28 cellular contexts compared by ENCODE assay signal in genomic region chrX:142250502-142250901, GRCh38. TPM values are rescaled to one million over a fixed set of nuclear protein-coding genes. Genes with fewer than 3 reads are reported as not detected.
DNase-seq lines count a peak whose midpoint lies in the region; ATAC-seq, FAIRE-seq and TF ChIP-seq lines count a peak whose summit lies in the region.
"Had no signal": no experiment of that assay in that cellular context is flagged by ENCODE, and none has a peak within 500 bp of the region (broad histone marks: within the 10 kb centered on the region; RNA-seq: fewer than 3 reads in every experiment).

No MANE protein-coding gene starts in this region.

- no peak overlapping the region for H2BK5ac ChIP-seq in neuronal stem cell (ENCODE audit: low read length)

- H3K36me3 ChIP-seq in astrocyte (ENCODE audit: insufficient read depth, low read length) = no peaks in the 10 kb centered on the region
- no peaks in the 10 kb centered on the region for H3K36me3 ChIP-seq in esophagus squamous epithelium
- no peaks in the 10 kb centered on the region for H3K36me3 ChIP-seq in neuronal stem cell (replicated peaks in 1 of 2; ENCODE audit: control insufficient read depth in 2 of 2, insufficient read depth in 2 of 2, low read length in 2 of 2)
- no peaks in the 10 kb centered on the region for H3K36me3 ChIP-seq in WERI-Rb-1
- H3K36me3 ChIP-seq: MG63 had no signal

- no peak overlapping the region for H2AK5ac ChIP-seq in neuronal stem cell (ENCODE audit: low read depth, low read length)

- no peak for TF ChIP-seq POLR2A in esophagus squamous epithelium (IDR thresholded peaks at IDR 0.05)

- POLR2A ChIA-PET in HEK293T (lab: Yijun Ruan, JAX) = no interaction called here

- CTCF ChIA-PET in HEK293T (lab: Yijun Ruan, JAX) = no interaction called here

- H3K18ac ChIP-seq in neuronal stem cell (ENCODE audit: low read length) = peak overlapping the region; percentile 28

- TF ChIP-seq CTCF in astrocyte (IDR thresholded peaks at IDR 0.05; ENCODE audit: insufficient read depth, low read depth, low read length) (no peak), esophagus squamous epithelium (IDR thresholded peaks at IDR 0.05) (no peak), WERI-Rb-1 (IDR thresholded peaks at IDR 0.05; ENCODE audit: low read depth, low read length) (no peak), GM13977 (IDR thresholded peaks at IDR 0.05; ENCODE audit: extremely low read depth, insufficient read depth, missing control alignments) (no peak)

- H3K27me3 ChIP-seq in astrocyte (ENCODE audit: insufficient read depth, low read length) (no peaks in the 10 kb centered on the region), esophagus squamous epithelium (no peaks in the 10 kb centered on the region), neuronal stem cell (ENCODE audit: control insufficient read depth in 3 of 3, insufficient read depth in 3 of 3, low read depth in 1 of 3, low read length in 3 of 3) (no peaks in the 10 kb centered on the region), WERI-Rb-1 (ENCODE audit: insufficient read depth, low read depth, severe bottlenecking) (peaks cover 14% of the 10 kb centered on the region)
- H3K27me3 ChIP-seq: MG63 had no signal

- DNase-seq in HT-29 (ENCODE audit: low spot score) (peak; percentile 22), astrocyte (ENCODE audit: low read depth) (no peak), esophagus squamous epithelium (lab: John Stamatoyannopoulos, UW) (no peak), neuronal stem cell (ENCODE audit: low spot score) (no peak), HEK293T (ENCODE audit: extremely low spot score) (no peak), WERI-Rb-1 (no peak), GM13977 (ENCODE audit: low spot score) (no peak)
- DNase-seq: CD8-positive, alpha-beta T cell; DMS 273 treated with DMSO at 0.1 percent for 48 hours; DND-41; KBM-7; MG63; NCI-H1105 treated with DMSO at 0.1 percent for 48 hours; NCI-H146; NCI-H1930; NCI-H2107; NCI-H524; NCI-H82; NK-92 treated with Interleukin-12 subunit alpha and Interleukin-12 subunit beta, amount 100 ng/mL, for 24 hours; PC-9; SHP77 had no signal

- H3K27ac ChIP-seq in astrocyte (ENCODE audit: low read depth, low read length) (no peak overlapping the region), esophagus squamous epithelium (peak overlapping the region; percentile 64 to 79 (median 75)), neuronal stem cell (replicated peaks; ENCODE audit: low read length) (no peak overlapping the region), WERI-Rb-1 (no peak overlapping the region)
- H3K27ac ChIP-seq: C4-2B, PC-9 had no signal

- no peaks in the 10 kb centered on the region for H3K9me3 Mint-ChIP-seq in astrocyte (ENCODE audit: unreplicated experiment)
- H3K9me3 Mint-ChIP-seq: CD8-positive, alpha-beta T cell had no signal

- ATAC-seq in HG02852 (IDR thresholded peaks at IDR 0.05; ENCODE audit: unreplicated experiment) = no peak
- ATAC-seq: CD8-positive, alpha-beta T cell had no signal

- no peak overlapping the region for H4K91ac ChIP-seq in neuronal stem cell (ENCODE audit: low read depth, low read length, poor library complexity)

- no peaks in the 10 kb centered on the region for H3K36me3 Mint-ChIP-seq in astrocyte (ENCODE audit: low read depth, unreplicated experiment)
- H3K36me3 Mint-ChIP-seq: CD8-positive, alpha-beta T cell had no signal

- H4K8ac ChIP-seq in neuronal stem cell (ENCODE audit: low read depth, low read length) = no peak overlapping the region

- H2BK120ac ChIP-seq in neuronal stem cell (ENCODE audit: low read depth, low read length) = no peak overlapping the region

- peak overlapping the region; percentile 26 for H3K27ac Mint-ChIP-seq in astrocyte (ENCODE audit: unreplicated experiment)
- H3K27ac Mint-ChIP-seq: CD8-positive, alpha-beta T cell had no signal

- in situ Hi-C loops in GM13977 (cut with MboI; ENCODE audit: low pct_unique_long_range_greater_than_20kb, low sequenced_read_pairs, unreplicated experiment) = no loop called here

- no peaks in the 10 kb centered on the region for H3K27me3 Mint-ChIP-seq in astrocyte (ENCODE audit: low read depth, unreplicated experiment)

- no peak overlapping the region for H3K4me3 Mint-ChIP-seq in astrocyte (ENCODE audit: unreplicated experiment)
- H3K4me3 Mint-ChIP-seq: CD8-positive, alpha-beta T cell had no signal

- no peak overlapping the region for H3K14ac ChIP-seq in neuronal stem cell (ENCODE audit: low read length)

- FAIRE-seq in astrocyte (lab: Jason Lieb, UNC) = no peak
- FAIRE-seq: GM12892, GM18507, H54 had no signal

- H3K4me3 ChIP-seq in astrocyte (ENCODE audit: insufficient read depth, low read depth, low read length) (no peak overlapping the region), esophagus squamous epithelium (no peak overlapping the region), neuronal stem cell (ENCODE audit: low read length in 2 of 2) (no peak overlapping the region), WERI-Rb-1 (ENCODE audit: low read depth, low read length) (no peak overlapping the region)
- H3K4me3 ChIP-seq: MG63, PC-9 had no signal

- WGBS in esophagus squamous epithelium, 2 donors = 43 to 100% methylated on average over 1 of the region's 4 CpGs
- WGBS in neuronal stem cell (ENCODE audit: extremely low coverage in 2 of 2, insufficient read length in 2 of 2, insufficient replicate concordance in 1 of 2), 2 donors = no CpG with 5 or more reads among the region's 4 CpGs

- H2BK12ac ChIP-seq in neuronal stem cell (ENCODE audit: low read length) = no peak overlapping the region

- H3K79me1 ChIP-seq in neuronal stem cell (ENCODE audit: low read depth, low read length) = no peaks in the 10 kb centered on the region

- H3K4me1 ChIP-seq in astrocyte (ENCODE audit: insufficient read depth, low read length) (no peaks in the 10 kb centered on the region), esophagus squamous epithelium (no peaks in the 10 kb centered on the region), neuronal stem cell (ENCODE audit: control insufficient read depth in 2 of 2, insufficient read depth in 1 of 2, low read depth in 1 of 2, low read length in 2 of 2) (no peaks in the 10 kb centered on the region)

- H2BK15ac ChIP-seq in neuronal stem cell (ENCODE audit: low read length) = no peak overlapping the region

- H4K20me1 ChIP-seq in astrocyte (ENCODE audit: insufficient read depth, low read length) = no peaks in the 10 kb centered on the region

- intact Hi-C loops in esophagus squamous epithelium (cut with DNase I) = no loop called here

- H3K4me2 ChIP-seq in astrocyte (ENCODE audit: low read length) = no peak overlapping the region
- no peak overlapping the region for H3K4me2 ChIP-seq in neuronal stem cell (ENCODE audit: insufficient read depth, low read length, poor library complexity, severe bottlenecking)
- H3K4me2 ChIP-seq: PC-9 had no signal

- H3K4me1 Mint-ChIP-seq in astrocyte (ENCODE audit: low read depth, unreplicated experiment) = peaks cover 2% of the 10 kb centered on the region

- H3K23ac ChIP-seq in neuronal stem cell (ENCODE audit: low read depth, low read length, poor library complexity) = no peak overlapping the region

- no peaks in the 10 kb centered on the region for H3K9me3 ChIP-seq in astrocyte (ENCODE audit: insufficient read depth, low read depth, low read length)
- H3K9me3 ChIP-seq in esophagus squamous epithelium = no peaks in the 10 kb centered on the region
- H3K9me3 ChIP-seq in neuronal stem cell (replicated peaks in 1 of 2; ENCODE audit: control insufficient read depth in 2 of 2, insufficient read depth in 1 of 2, low read depth in 1 of 2, low read length in 2 of 2) = no peaks in the 10 kb centered on the region
- H3K9me3 ChIP-seq in WERI-Rb-1 (ENCODE audit: severe bottlenecking) = no peaks in the 10 kb centered on the region
- H3K9me3 ChIP-seq: MG63 had no signal

- H3K4ac ChIP-seq in neuronal stem cell (ENCODE audit: low read length) = no peak overlapping the region

- H2AFZ ChIP-seq in astrocyte (ENCODE audit: low read depth, low read length) (no peak overlapping the region), neuronal stem cell (ENCODE audit: low read length) (no peak overlapping the region)
- H2AFZ ChIP-seq: PC-9 had no signal

- H3K9ac ChIP-seq in astrocyte (ENCODE audit: low read length) (no peak overlapping the region), neuronal stem cell (ENCODE audit: low read depth, low read length, poor library complexity) (no peak overlapping the region)

- H3K79me2 ChIP-seq in astrocyte (ENCODE audit: insufficient read depth, low read length) = no peaks in the 10 kb centered on the region

TF ChIP-seq in HEK293T, 16 proteins besides CTCF, POLR2A, EP300 and RAD21:
- TF ChIP-seq SUZ12 (IDR thresholded peaks at IDR 0.05) (no peak), PKNOX1 (IDR thresholded peaks at IDR 0.05) (no peak), ARNT (IDR thresholded peaks at IDR 0.05) (no peak), L3MBTL2 (conservative IDR thresholded peaks at IDR 0.05) (no peak), TARDBP (IDR thresholded peaks at IDR 0.05) (no peak), FOXK2 (IDR thresholded peaks at IDR 0.05) (no peak)
TF ChIP-seq in HEK293T: peak in this region for 0.

RNA-seq across cellular contexts. Expression of gene MAGEC2, which starts 45.4 kb away (rescaled TPM):
- not detected in 2 replicates for total RNA-seq in HT-29 (2014; rRNA removed; shearing (Covaris generic))
- total RNA-seq in astrocyte = not detected in 2 replicates
- not detected for total RNA-seq in esophagus squamous epithelium
- polyA plus RNA-seq in neuronal stem cell (2013, experiment 1 of 2) = not detected
- polyA plus RNA-seq in neuronal stem cell (2013, experiment 2 of 2) = not detected
- total RNA-seq: A673; CD8-positive, alpha-beta T cell; LHCN-M2; PC-9 had no signal

Comparison
In these comparisons a context has a peak if more than half of its experiments do, and no peak if none do; other contexts are left out.
1. H3K27ac ChIP-seq: peak in esophagus squamous epithelium (4 of 4); none in astrocyte (single experiment), neuronal stem cell (single experiment) and WERI-Rb-1 (single experiment).